4 cellular contexts compared by ENCODE assay signal in the genomic region with DNA sequence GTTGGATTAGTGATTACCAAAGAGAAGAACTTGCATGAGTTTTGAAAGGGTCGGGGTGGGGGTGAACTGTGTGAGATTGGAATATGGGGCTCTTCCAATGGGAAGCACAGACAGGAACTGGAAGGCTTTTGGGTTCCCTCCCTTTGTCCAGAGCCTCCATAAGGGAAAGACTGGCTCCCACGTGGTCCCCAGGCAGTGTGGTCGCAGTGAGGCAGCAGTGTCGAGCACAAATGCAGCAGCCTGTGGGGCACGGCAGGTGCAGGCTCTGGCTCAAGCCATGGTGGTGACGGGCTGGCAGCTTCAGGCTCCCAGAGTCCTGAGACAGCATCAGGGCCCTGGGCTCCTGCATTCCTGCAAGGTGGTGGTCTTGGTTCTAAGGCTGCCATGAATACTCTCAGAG. TPM values are rescaled to one million over a fixed set of nuclear protein-coding genes. Genes with fewer than 3 reads are reported as not detected.
"Had no signal": no experiment of that assay in that cellular context is flagged by ENCODE, and none has a peak within 500 bp of the region (broad histone marks: within the 10 kb centered on the region; RNA-seq: fewer than 3 reads in every experiment).

No MANE protein-coding gene starts in this region.

- DNase-seq: GDM1, GF-D8 had no signal

RNA-seq across cellular contexts. Expression of gene VCX2, which starts 45.5 kb away (rescaled TPM):
- total RNA-seq: G401, GM12878 had no signal
